In genomic region chr6:5132741-5133140, GRCh38 we compare ENCODE assay signal across 8 cellular contexts. TPM values are rescaled to one million over a fixed set of nuclear protein-coding genes. Genes with fewer than 3 reads are reported as not detected.
DNase-seq lines count a peak whose midpoint lies in the region; ATAC-seq lines count a peak whose summit lies in the region.

No MANE protein-coding gene starts in this region.

- H3K4me3 Mint-ChIP-seq in activated naive CD8-positive, alpha-beta T cell: no peak overlapping the region
- no peak overlapping the region for H3K4me3 Mint-ChIP-seq in activated naive CD8-positive, alpha-beta T cell treated with anti-CD3 and anti-CD28 coated beads for 36 hours
- peak overlapping the region; percentile 49 for H3K4me3 Mint-ChIP-seq in dendritic cell treated with granulocyte-macrophage colony-stimulating factor and Interleukin-4, amounts not matched to agents 40 ng/mL and 50 ng/mL, for 4 days
- no peak overlapping the region for H3K4me3 Mint-ChIP-seq in activated naive CD4-positive, alpha-beta T cell treated with anti-CD3 and anti-CD28 coated beads, Interleukin-2, amount 10 ng/mL, durations not matched to agents 7 days and 5 days
- H3K4me3 Mint-ChIP-seq in activated CD4-positive, alpha-beta memory T cell treated with anti-CD3 and anti-CD28 coated beads, Interleukin-2, amount 10 ng/mL, durations not matched to agents 7 days and 5 days: no peak overlapping the region

- H3K9me3 Mint-ChIP-seq in activated naive CD8-positive, alpha-beta T cell (ENCODE audit: low read depth): no peaks in the 10 kb centered on the region
- H3K9me3 Mint-ChIP-seq in activated naive CD8-positive, alpha-beta T cell treated with anti-CD3 and anti-CD28 coated beads for 36 hours: no peaks in the 10 kb centered on the region
- H3K9me3 Mint-ChIP-seq in dendritic cell treated with granulocyte-macrophage colony-stimulating factor and Interleukin-4, amounts not matched to agents 40 ng/mL and 50 ng/mL, for 4 days: no peaks in the 10 kb centered on the region
- H3K9me3 Mint-ChIP-seq in activated naive CD4-positive, alpha-beta T cell treated with anti-CD3 and anti-CD28 coated beads, Interleukin-2, amount 10 ng/mL, durations not matched to agents 7 days and 5 days: no peaks in the 10 kb centered on the region
- no peaks in the 10 kb centered on the region for H3K9me3 Mint-ChIP-seq in activated CD4-positive, alpha-beta memory T cell treated with anti-CD3 and anti-CD28 coated beads, Interleukin-2, amount 10 ng/mL, durations not matched to agents 7 days and 5 days

- peaks cover 6% of the 10 kb centered on the region for H3K4me1 Mint-ChIP-seq in activated naive CD8-positive, alpha-beta T cell (ENCODE audit: low read depth)
- H3K4me1 Mint-ChIP-seq in activated naive CD8-positive, alpha-beta T cell treated with anti-CD3 and anti-CD28 coated beads for 36 hours: peaks cover 8% of the 10 kb centered on the region
- peaks cover 30% of the 10 kb centered on the region for H3K4me1 Mint-ChIP-seq in dendritic cell treated with granulocyte-macrophage colony-stimulating factor and Interleukin-4, amounts not matched to agents 40 ng/mL and 50 ng/mL, for 4 days (ENCODE audit: low read depth)
- H3K4me1 Mint-ChIP-seq in activated naive CD4-positive, alpha-beta T cell treated with anti-CD3 and anti-CD28 coated beads, Interleukin-2, amount 10 ng/mL, durations not matched to agents 7 days and 5 days: peaks cover 7% of the 10 kb centered on the region
- H3K4me1 Mint-ChIP-seq in activated CD4-positive, alpha-beta memory T cell treated with anti-CD3 and anti-CD28 coated beads, Interleukin-2, amount 10 ng/mL, durations not matched to agents 7 days and 5 days: peaks cover 5% of the 10 kb centered on the region

- H3K36me3 Mint-ChIP-seq in activated naive CD8-positive, alpha-beta T cell: peaks cover 14% of the 10 kb centered on the region
- H3K36me3 Mint-ChIP-seq in activated naive CD8-positive, alpha-beta T cell treated with anti-CD3 and anti-CD28 coated beads for 36 hours: no peaks in the 10 kb centered on the region
- no peaks in the 10 kb centered on the region for H3K36me3 Mint-ChIP-seq in dendritic cell treated with granulocyte-macrophage colony-stimulating factor and Interleukin-4, amounts not matched to agents 40 ng/mL and 50 ng/mL, for 4 days (ENCODE audit: low read depth)
- H3K36me3 Mint-ChIP-seq in activated naive CD4-positive, alpha-beta T cell treated with anti-CD3 and anti-CD28 coated beads, Interleukin-2, amount 10 ng/mL, durations not matched to agents 7 days and 5 days: no peaks in the 10 kb centered on the region
- H3K36me3 Mint-ChIP-seq in activated CD4-positive, alpha-beta memory T cell treated with anti-CD3 and anti-CD28 coated beads, Interleukin-2, amount 10 ng/mL, durations not matched to agents 7 days and 5 days (ENCODE audit: low read depth): no peaks in the 10 kb centered on the region

- intact Hi-C loops in dendritic cell treated with granulocyte-macrophage colony-stimulating factor and Interleukin-4, amounts not matched to agents 40 ng/mL and 50 ng/mL, for 4 days (cut with micrococcal nuclease): no loop called here

- no peaks in the 10 kb centered on the region for H3K27me3 Mint-ChIP-seq in activated naive CD8-positive, alpha-beta T cell
- H3K27me3 Mint-ChIP-seq in activated naive CD8-positive, alpha-beta T cell treated with anti-CD3 and anti-CD28 coated beads for 36 hours: no peaks in the 10 kb centered on the region
- no peaks in the 10 kb centered on the region for H3K27me3 Mint-ChIP-seq in dendritic cell treated with granulocyte-macrophage colony-stimulating factor and Interleukin-4, amounts not matched to agents 40 ng/mL and 50 ng/mL, for 4 days
- H3K27me3 Mint-ChIP-seq in activated naive CD4-positive, alpha-beta T cell treated with anti-CD3 and anti-CD28 coated beads, Interleukin-2, amount 10 ng/mL, durations not matched to agents 7 days and 5 days: no peaks in the 10 kb centered on the region
- H3K27me3 Mint-ChIP-seq in activated CD4-positive, alpha-beta memory T cell treated with anti-CD3 and anti-CD28 coated beads, Interleukin-2, amount 10 ng/mL, durations not matched to agents 7 days and 5 days: no peaks in the 10 kb centered on the region

- CTCF ChIA-PET in activated naive CD4-positive, alpha-beta T cell treated with anti-CD3 and anti-CD28 coated beads, Interleukin-2, amount 10 ng/mL, durations not matched to agents 7 days and 5 days (lab: Charles Lee): no interaction called here
- CTCF ChIA-PET in activated CD4-positive, alpha-beta memory T cell treated with anti-CD3 and anti-CD28 coated beads, Interleukin-2, amount 10 ng/mL, durations not matched to agents 7 days and 5 days (lab: Charles Lee): interaction anchor here (1.7 kb wide), 1 partner anchor 11 kb away, joined by 5 read pairs; no protein-coding TSS in a partner anchor

- peak; percentile 77 for ATAC-seq in HG03442 (IDR thresholded peaks at IDR 0.05; ENCODE audit: unreplicated experiment)

- POLR2A ChIA-PET in activated CD4-positive, alpha-beta memory T cell treated with anti-CD3 and anti-CD28 coated beads, Interleukin-2, amount 10 ng/mL, durations not matched to agents 7 days and 5 days (lab: Charles Lee): no interaction called here

- DNase-seq in activated naive CD8-positive, alpha-beta T cell treated with anti-CD3 and anti-CD28 coated beads for 36 hours: no peak
- peak; percentile 63 for DNase-seq in mucosa of gallbladder (ENCODE audit: low spot score)
- DNase-seq in stimulated activated CD8-positive, alpha-beta memory T cell treated with anti-CD3 and anti-CD28 coated beads, Interleukin-4, amount 100 ng/mL, for 48 hours: no peak
- DNase-seq in activated naive CD4-positive, alpha-beta T cell treated with anti-CD3 and anti-CD28 coated beads, Interleukin-2, amount 10 ng/mL, durations not matched to agents 7 days and 5 days: no peak
- no peak for DNase-seq in activated CD4-positive, alpha-beta memory T cell treated with anti-CD3 and anti-CD28 coated beads, Interleukin-2, amount 10 ng/mL, durations not matched to agents 7 days and 5 days

- peak overlapping the region; percentile 34 for H3K27ac Mint-ChIP-seq in activated naive CD8-positive, alpha-beta T cell
- no peak overlapping the region for H3K27ac Mint-ChIP-seq in activated naive CD8-positive, alpha-beta T cell treated with anti-CD3 and anti-CD28 coated beads for 36 hours
- peak overlapping the region; percentile 84 for H3K27ac Mint-ChIP-seq in dendritic cell treated with granulocyte-macrophage colony-stimulating factor and Interleukin-4, amounts not matched to agents 40 ng/mL and 50 ng/mL, for 4 days
- H3K27ac Mint-ChIP-seq in activated naive CD4-positive, alpha-beta T cell treated with anti-CD3 and anti-CD28 coated beads, Interleukin-2, amount 10 ng/mL, durations not matched to agents 7 days and 5 days: no peak overlapping the region
- H3K27ac Mint-ChIP-seq in activated CD4-positive, alpha-beta memory T cell treated with anti-CD3 and anti-CD28 coated beads, Interleukin-2, amount 10 ng/mL, durations not matched to agents 7 days and 5 days: no peak overlapping the region

RNA-seq across cellular contexts. Expression of gene PPP1R3G, which starts 47.6 kb away (rescaled TPM):
- total RNA-seq in activated naive CD8-positive, alpha-beta T cell treated with anti-CD3 and anti-CD28 coated beads for 36 hours: under 1 TPM; 0.06 to 0.10 TPM
- 2.8 TPM for total RNA-seq in mucosa of gallbladder
- total RNA-seq in activated CD4-positive, alpha-beta memory T cell treated with anti-CD3 and anti-CD28 coated beads, Interleukin-2, amount 10 ng/mL, durations not matched to agents 7 days and 5 days: under 1 TPM; 0.08 to 0.10 TPM

Comparison
In these comparisons a context has a peak if more than half of its experiments do, and no peak if none do; other contexts are left out.
1. H3K27ac Mint-ChIP-seq: peak in activated naive CD8-positive, alpha-beta T cell (single experiment) and dendritic cell treated with granulocyte-macrophage colony-stimulating factor and Interleukin-4, amounts not matched to agents 40 ng/mL and 50 ng/mL, for 4 days (single experiment); none in activated naive CD8-positive, alpha-beta T cell treated with anti-CD3 and anti-CD28 coated beads for 36 hours (single experiment), activated naive CD4-positive, alpha-beta T cell treated with anti-CD3 and anti-CD28 coated beads, Interleukin-2, amount 10 ng/mL, durations not matched to agents 7 days and 5 days (single experiment) and activated CD4-positive, alpha-beta memory T cell treated with anti-CD3 and anti-CD28 coated beads, Interleukin-2, amount 10 ng/mL, durations not matched to agents 7 days and 5 days (single experiment).